ENCODE assay signal across 20 cellular contexts in genomic region chr7:47047384-47047783, GRCh38.
DNase-seq lines count a peak whose midpoint lies in the region; ATAC-seq and TF ChIP-seq lines count a peak whose summit lies in the region.
"Had no signal": no experiment of that assay in that cellular context is flagged by ENCODE, and none has a peak within 500 bp of the region (broad histone marks: within the 10 kb centered on the region; RNA-seq: fewer than 3 reads in every experiment).

No MANE protein-coding gene starts in this region.

- no peaks in the 10 kb centered on the region for H3K9me3 Mint-ChIP-seq in brain
- no peaks in the 10 kb centered on the region for H3K9me3 Mint-ChIP-seq in activated CD8-positive, alpha-beta T cell treated with anti-CD3 and anti-CD28 coated beads for 36 hours
- H3K9me3 Mint-ChIP-seq: activated CD4-positive, alpha-beta T cell treated with anti-CD3 and anti-CD28 coated beads, Interleukin-2, amount 10 ng/mL, durations not matched to agents 7 days and 5 days; activated naive CD4-positive, alpha-beta T cell treated with anti-CD3 and anti-CD28 coated beads for 36 hours; T-helper 2 cell treated with Interferon-gamma antibody and Interleukin-4, amounts not matched to agents 5 μg/mL and 100 μg/mL, for 36 hours; type B pancreatic cell had no signal

- intact Hi-C loops in Right ventricle myocardium superior (cut with DNase I) (no loop called here), left cardiac atrium (cut with DNase I) (no loop called here)
- intact Hi-C loops in activated CD8-positive, alpha-beta T cell treated with anti-CD3 and anti-CD28 coated beads for 36 hours (cut with micrococcal nuclease), result no loop called here

- H3K36me3 Mint-ChIP-seq in brain, result no peaks in the 10 kb centered on the region
- no peaks in the 10 kb centered on the region for H3K36me3 Mint-ChIP-seq in activated CD8-positive, alpha-beta T cell treated with anti-CD3 and anti-CD28 coated beads for 36 hours (ENCODE audit: low read depth)
- H3K36me3 Mint-ChIP-seq: type B pancreatic cell had no signal

- TF ChIP-seq CTCF in brain (conservative IDR thresholded peaks at IDR 0.05), result no peak
- TF ChIP-seq CTCF in activated CD8-positive, alpha-beta T cell treated with anti-CD3 and anti-CD28 coated beads for 36 hours (IDR thresholded peaks at IDR 0.05), result no peak

- no peak overlapping the region for H3K4me3 Mint-ChIP-seq in brain
- H3K4me3 Mint-ChIP-seq in activated CD8-positive, alpha-beta T cell treated with anti-CD3 and anti-CD28 coated beads for 36 hours, result no peak overlapping the region
- H3K4me3 Mint-ChIP-seq: activated CD4-positive, alpha-beta T cell treated with anti-CD3 and anti-CD28 coated beads, Interleukin-2, amount 10 ng/mL, durations not matched to agents 7 days and 5 days; activated naive CD4-positive, alpha-beta T cell treated with anti-CD3 and anti-CD28 coated beads for 36 hours; T-helper 2 cell treated with Interferon-gamma antibody and Interleukin-4, amounts not matched to agents 5 μg/mL and 100 μg/mL, for 36 hours had no signal

- no peak for DNase-seq in Right ventricle myocardium superior
- DNase-seq in left cardiac atrium, result no peak
- DNase-seq in medulla oblongata (ENCODE audit: extremely low spot score), result peak; percentile 31
- DNase-seq in C1 segment of cervical spinal cord (lab: John Stamatoyannopoulos, UW), result no peak
- no peak for DNase-seq in superior temporal gyrus (ENCODE audit: extremely low spot score)
- no peak for DNase-seq in activated CD8-positive, alpha-beta T cell treated with anti-CD3 and anti-CD28 coated beads for 36 hours
- DNase-seq: activated CD4-positive, alpha-beta T cell treated with anti-CD3 and anti-CD28 coated beads, Interleukin-2, amount 10 ng/mL, durations not matched to agents 7 days and 5 days; activated naive CD4-positive, alpha-beta T cell treated with anti-CD3 and anti-CD28 coated beads for 36 hours; Caco-2; cerebellar nuclear complex; foreskin melanocyte; Kasumi-1; NCI-H2171; NCI-H69; stomach had no signal

- peak overlapping the region in 3 of 5 experiments; percentile 20 to 35 (median 26) for H3K27ac Mint-ChIP-seq in brain
- H3K27ac Mint-ChIP-seq in activated CD8-positive, alpha-beta T cell treated with anti-CD3 and anti-CD28 coated beads for 36 hours, result no peak overlapping the region
- H3K27ac Mint-ChIP-seq: activated CD4-positive, alpha-beta T cell treated with anti-CD3 and anti-CD28 coated beads, Interleukin-2, amount 10 ng/mL, durations not matched to agents 7 days and 5 days; activated naive CD4-positive, alpha-beta T cell treated with anti-CD3 and anti-CD28 coated beads for 36 hours; T-helper 2 cell treated with Interferon-gamma antibody and Interleukin-4, amounts not matched to agents 5 μg/mL and 100 μg/mL, for 36 hours had no signal

- ATAC-seq in Right ventricle myocardium superior (ENCODE audit: poor library complexity), result peak; percentile 46
- no peak for ATAC-seq in left cardiac atrium
- no peak for ATAC-seq in HG02571 (IDR thresholded peaks at IDR 0.05; ENCODE audit: unreplicated experiment)
- ATAC-seq in activated CD8-positive, alpha-beta T cell treated with anti-CD3 and anti-CD28 coated beads for 36 hours, result no peak
- ATAC-seq: A549 had no signal

- CTCF ChIA-PET in activated CD8-positive, alpha-beta T cell treated with anti-CD3 and anti-CD28 coated beads for 36 hours (lab: Charles Lee), result no interaction called here

- POLR2A ChIA-PET in activated CD8-positive, alpha-beta T cell treated with anti-CD3 and anti-CD28 coated beads for 36 hours (lab: Charles Lee), result interaction anchor here (0.6 kb wide), 1 partner anchor 14 kb away, joined by 3 read pairs; no protein-coding TSS in a partner anchor

- peaks cover 11% of the 10 kb centered on the region for H3K27me3 Mint-ChIP-seq in brain
- no peaks in the 10 kb centered on the region for H3K27me3 Mint-ChIP-seq in activated CD8-positive, alpha-beta T cell treated with anti-CD3 and anti-CD28 coated beads for 36 hours
- H3K27me3 Mint-ChIP-seq: activated CD4-positive, alpha-beta T cell treated with anti-CD3 and anti-CD28 coated beads, Interleukin-2, amount 10 ng/mL, durations not matched to agents 7 days and 5 days; type B pancreatic cell had no signal

- peaks cover 30% of the 10 kb centered on the region for H3K4me1 Mint-ChIP-seq in brain
- no peaks in the 10 kb centered on the region for H3K4me1 Mint-ChIP-seq in activated CD8-positive, alpha-beta T cell treated with anti-CD3 and anti-CD28 coated beads for 36 hours (ENCODE audit: low read depth)
- H3K4me1 Mint-ChIP-seq: activated CD4-positive, alpha-beta T cell treated with anti-CD3 and anti-CD28 coated beads, Interleukin-2, amount 10 ng/mL, durations not matched to agents 7 days and 5 days had no signal
